In genomic region chr9:96418920-96419690, GRCh38 we compare ENCODE assay signal across 8 cellular contexts. TPM values are rescaled to one million over a fixed set of nuclear protein-coding genes. Genes with fewer than 3 reads are reported as not detected.
DNase-seq lines count a peak whose midpoint lies in the region; ATAC-seq and TF ChIP-seq lines count a peak whose summit lies in the region.

No MANE protein-coding gene starts in this region.

- peaks cover 27 to 38% (median 30%) of the 10 kb centered on the region in 4 donors for H3K4me1 ChIP-seq in esophagus muscularis mucosa
- H3K4me1 ChIP-seq in subcutaneous abdominal adipose tissue (ENCODE audit: control insufficient read depth in 5 of 5, insufficient read depth in 5 of 5, low read length in 5 of 5), result peaks cover 11 to 39% (median 29%) of the 10 kb centered on the region in 5 donors

- H3K27me3 ChIP-seq in esophagus muscularis mucosa, result no peaks in the 10 kb centered on the region
- no peaks in the 10 kb centered on the region for H3K27me3 ChIP-seq in subcutaneous abdominal adipose tissue (ENCODE audit: control insufficient read depth in 5 of 5, insufficient read depth in 4 of 5, low read length in 5 of 5)

- peak; percentile 20 for TF ChIP-seq POLR2A in esophagus muscularis mucosa (IDR thresholded peaks at IDR 0.05; ENCODE audit: low read depth)

- peak; percentile 27 for ATAC-seq in GM21515 (IDR thresholded peaks at IDR 0.05; ENCODE audit: unreplicated experiment)

- intact Hi-C loops in esophagus muscularis mucosa (cut with DNase I), result no loop called here

- no peaks in the 10 kb centered on the region for H3K36me3 ChIP-seq in esophagus muscularis mucosa
- H3K36me3 ChIP-seq in subcutaneous abdominal adipose tissue (ENCODE audit: control insufficient read depth in 5 of 5, insufficient read depth in 5 of 5, low read length in 5 of 5), result no peaks in the 10 kb centered on the region

- no peak for TF ChIP-seq EP300 in esophagus muscularis mucosa (IDR thresholded peaks at IDR 0.05)

- peak in 1 of 3 experiments; percentile 8 for TF ChIP-seq CTCF in esophagus muscularis mucosa (IDR thresholded peaks at IDR 0.05)

- H3K4me3 ChIP-seq in esophagus muscularis mucosa (peak overlapping the region; percentile 78 to 96 (median 90)), subcutaneous abdominal adipose tissue (ENCODE audit: low read depth in 1 of 5, low read length in 5 of 5) (peak overlapping the region; percentile 62 to 96 (median 73))

- peak overlapping the region; percentile 97 to 100 (median 100) for H3K27ac ChIP-seq in esophagus muscularis mucosa (replicated peaks in 1 of 4)
- peak overlapping the region; percentile 88 for H3K27ac ChIP-seq in subcutaneous abdominal adipose tissue (ENCODE audit: low read depth, low read length)

- DNase-seq in DMS53 treated with DMSO at 0.1 percent for 48 hours (lab: John Stamatoyannopoulos, UW; ENCODE audit: unreplicated experiment) (peak; percentile 48), HUDEP-2 (lab: John Stamatoyannopoulos, UW; ENCODE audit: unreplicated experiment in 76 of 76) (peak in 75 of 76 experiments; percentile 37 to 89 (median 77)), NOMO-1 treated with dmso at 0.1 percent for 144 hours (lab: John Stamatoyannopoulos, UW; ENCODE audit: unreplicated experiment) (peak; percentile 79), esophagus muscularis mucosa (ENCODE audit: extremely low spot score) (peak; percentile 92), myocyte (ENCODE audit: low read depth) (peak; percentile 87)
- peak; percentile 75 to 80 for DNase-seq in activated T-cell treated with anti-CD3 and anti-CD28 coated beads, Interleukin-2, amount 50 U/mL, for 48 hours

- peak overlapping the region; percentile 16 to 91 (median 86) for H3K9ac ChIP-seq in subcutaneous abdominal adipose tissue (ENCODE audit: low read length in 5 of 5)

- H3K9me3 ChIP-seq in esophagus muscularis mucosa (no peaks in the 10 kb centered on the region), subcutaneous abdominal adipose tissue (ENCODE audit: control insufficient read depth in 5 of 5, low read length in 5 of 5) (no peaks in the 10 kb centered on the region)

- 0% methylated on average over 25 of the region's 58 CpGs for WGBS in esophagus muscularis mucosa

RNA-seq across cellular contexts. Expression of gene ZNF367, which starts 0.9 kb away (rescaled TPM):
- total RNA-seq in esophagus muscularis mucosa (1 to 10 TPM; 2.0 to 3.4 (median 2.6) TPM), myocyte (1.8 and 2.2 TPM in 2 replicates)
- 0.39 TPM for polyA plus RNA-seq in myocyte (2012)

RNA-seq across cellular contexts. Expression of gene HABP4, which starts 30.9 kb away (rescaled TPM):
- total RNA-seq in esophagus muscularis mucosa, result 10 to 100 TPM; 38.4 to 97.2 (median 54.2) TPM
- 25.5 and 32.7 TPM in 2 replicates for total RNA-seq in myocyte
- 26.1 TPM for polyA plus RNA-seq in myocyte (2012)

RNA-seq across cellular contexts. Expression of gene SLC35D2, which starts 35.6 kb away (rescaled TPM):
- total RNA-seq in esophagus muscularis mucosa (10 to 100 TPM; 20.5 to 29.5 (median 21.8) TPM), myocyte (14.5 and 14.7 TPM in 2 replicates)
- 8.3 TPM for polyA plus RNA-seq in myocyte (2012)

Comparison
In these comparisons a context has a peak if more than half of its experiments do, and no peak if none do; other contexts are left out.
1. Peak in every context shown above with its lines: DNase-seq, ATAC-seq, H3K4me3 ChIP-seq and H3K27ac ChIP-seq.